ENCODE assay signal across 16 cellular contexts in the genomic region with DNA sequence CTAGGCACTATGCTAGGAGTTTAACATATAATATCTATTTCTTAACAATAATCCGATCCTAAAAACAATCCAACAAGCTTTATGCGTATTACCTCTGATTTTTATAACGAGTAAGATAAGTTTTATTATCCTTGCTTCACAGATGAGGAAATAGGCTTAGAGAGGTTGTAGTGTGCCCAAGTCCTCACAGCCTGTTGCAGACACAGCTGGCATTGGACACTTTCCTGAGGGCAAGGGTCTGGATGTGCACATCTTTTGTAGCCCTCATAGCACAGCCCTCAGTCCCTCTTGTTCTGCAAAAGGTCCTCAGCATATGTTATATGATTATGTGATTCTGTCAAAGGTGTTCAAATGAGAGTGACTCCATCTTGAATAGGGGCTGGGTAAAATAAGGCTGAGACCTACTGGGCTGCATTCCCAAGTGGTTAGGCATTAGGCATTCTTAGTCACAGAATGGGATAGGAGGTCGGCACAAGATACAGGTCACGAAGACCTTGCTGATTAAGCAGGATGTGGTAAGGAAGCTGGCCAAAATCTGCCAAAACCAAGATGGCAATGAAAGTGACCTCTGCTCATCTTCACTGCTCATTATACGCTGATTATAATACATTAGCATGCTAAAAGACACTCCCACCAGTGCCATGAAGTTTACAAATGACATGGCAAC.
A peak's percentile ranks its signal among the peaks of the same experiment; 100 is the strongest.
DNase-seq lines count a peak whose midpoint lies in the region; TF ChIP-seq lines count a peak whose summit lies in the region.
"Had no signal": no experiment of that assay in that cellular context is flagged by ENCODE, and none has a peak within 500 bp of the region (broad histone marks: within the 10 kb centered on the region; RNA-seq: fewer than 3 reads in every experiment).

No MANE protein-coding gene starts in this region.

- no peaks in the 10 kb centered on the region for H3K36me3 ChIP-seq in PC-9 (ENCODE audit: low read depth)
- H3K36me3 ChIP-seq in mucosa of rectum (ENCODE audit: control insufficient read depth in 2 of 2, insufficient read depth in 2 of 2, low read length in 2 of 2), result no peaks in the 10 kb centered on the region
- H3K36me3 ChIP-seq in neural progenitor cell, result no peaks in the 10 kb centered on the region
- H3K36me3 ChIP-seq: spleen had no signal

- TF ChIP-seq CTCF in PC-9 (conservative IDR thresholded peaks at IDR 0.05) (no peak), choroid plexus epithelial cell (conservative IDR thresholded peaks at IDR 0.05; ENCODE audit: low read depth, low read length) (no peak), neural progenitor cell (IDR thresholded peaks at IDR 0.05) (no peak)

- no peaks in the 10 kb centered on the region for H3K9me2 ChIP-seq in PC-9 (ENCODE audit: insufficient read depth)

- H3K9me3 ChIP-seq in PC-9 (ENCODE audit: insufficient read depth, low read depth), result peaks cover 18% of the 10 kb centered on the region
- no peaks in the 10 kb centered on the region for H3K9me3 ChIP-seq in mucosa of rectum (ENCODE audit: control insufficient read depth in 2 of 2, low read length in 2 of 2)
- H3K9me3 ChIP-seq in neural progenitor cell (ENCODE audit: low read depth), result no peaks in the 10 kb centered on the region

- H3K4me1 ChIP-seq in PC-9 (replicated peaks; ENCODE audit: insufficient read depth) (peaks cover 71% of the 10 kb centered on the region), mucosa of rectum (ENCODE audit: control insufficient read depth in 2 of 2, insufficient read depth in 2 of 2, low read length in 2 of 2) (peaks cover 40 to 61% of the 10 kb centered on the region in 2 donors), neural progenitor cell (peaks cover 9% of the 10 kb centered on the region)

- H3K4me2 ChIP-seq in PC-9, result peak overlapping the region; percentile 38
- H3K4me2 ChIP-seq in neural progenitor cell, result no peak overlapping the region

- H3K79me2 ChIP-seq in PC-9 (ENCODE audit: low read depth), result 0 out of 2 replicates have a peak, but pooled peaks cover 4% of the 10 kb centered on the region
- no peaks in the 10 kb centered on the region for H3K79me2 ChIP-seq in neural progenitor cell (ENCODE audit: low read depth)

- H3K4me3 ChIP-seq in PC-9 (no peak overlapping the region; the same call in 1 of the 2 replicates), choroid plexus epithelial cell (ENCODE audit: low read depth, low read length) (no peak overlapping the region), mucosa of rectum (ENCODE audit: low read length in 2 of 2) (no peak overlapping the region), neural progenitor cell (no peak overlapping the region)
- H3K4me3 ChIP-seq: spleen had no signal

- H2AFZ ChIP-seq in PC-9 (0 out of 2 replicates have a peak overlapping the region, but pooled peaks have one; percentile 3), neural progenitor cell (replicated peaks) (no peak overlapping the region)

- H3K27ac ChIP-seq in PC-9, result peak overlapping the region; percentile 76
- peak overlapping the region; percentile 36 to 44 for H3K27ac ChIP-seq in mucosa of rectum (ENCODE audit: low read depth in 2 of 2, low read length in 2 of 2)
- H3K27ac ChIP-seq in neural progenitor cell, result no peak overlapping the region
- H3K27ac ChIP-seq: spleen had no signal

- H3K9ac ChIP-seq in mucosa of rectum (ENCODE audit: low read depth in 1 of 2, low read length in 2 of 2) (no peak overlapping the region), neural progenitor cell (no peak overlapping the region)

- H3K9me3 Mint-ChIP-seq in neural progenitor cell, result peaks cover 8% of the 10 kb centered on the region

- H4K20me1 ChIP-seq in PC-9 (ENCODE audit: insufficient read depth) (no peaks in the 10 kb centered on the region), neural progenitor cell (ENCODE audit: low read depth) (no peaks in the 10 kb centered on the region)

- H3K27ac Mint-ChIP-seq in neural progenitor cell, result no peak overlapping the region
- H3K27ac Mint-ChIP-seq: activated CD4-positive, alpha-beta memory T cell treated with anti-CD3 and anti-CD28 coated beads for 36 hours; B cell had no signal

- DNase-seq in EL (peak; percentile 95), PC-9 (peak; percentile 59 to 95), choroid plexus epithelial cell (ENCODE audit: low read depth) (peak; percentile 47), GDM1 (lab: John Stamatoyannopoulos, UW) (no peak), NCI-H1092 (lab: John Stamatoyannopoulos, UW) (no peak), DMS79 treated with DMSO at 0.1 percent for 48 hours (lab: John Stamatoyannopoulos, UW) (no peak), neural progenitor cell (ENCODE audit: low spot score) (no peak)
- DNase-seq: activated CD4-positive, alpha-beta memory T cell treated with anti-CD3 and anti-CD28 coated beads for 36 hours; DND-41; effector CD8-positive, alpha-beta T cell; NCI-H2029 treated with DMSO at 0.1 percent for 48 hours; NCI-H748 treated with DMSO at 0.1 percent for 48 hours; Right ventricle myocardium superior; spleen had no signal

- peaks cover 4% of the 10 kb centered on the region for H3K27me3 Mint-ChIP-seq in neural progenitor cell (ENCODE audit: insufficient read depth, low read depth)
- H3K27me3 Mint-ChIP-seq: activated CD4-positive, alpha-beta memory T cell treated with anti-CD3 and anti-CD28 coated beads for 36 hours had no signal

- H3K27me3 ChIP-seq in PC-9 (ENCODE audit: insufficient read depth, low read depth), result no peaks in the 10 kb centered on the region
- H3K27me3 ChIP-seq in mucosa of rectum (ENCODE audit: control insufficient read depth in 2 of 2, insufficient read depth in 2 of 2, low read length in 2 of 2), result no peaks in the 10 kb centered on the region
- H3K27me3 ChIP-seq in neural progenitor cell, result no peaks in the 10 kb centered on the region
- H3K27me3 ChIP-seq: spleen had no signal

- H3K4me3 Mint-ChIP-seq in neural progenitor cell, result no peak overlapping the region
- H3K4me3 Mint-ChIP-seq: activated CD4-positive, alpha-beta memory T cell treated with anti-CD3 and anti-CD28 coated beads for 36 hours; B cell had no signal

- H3K4me1 Mint-ChIP-seq in neural progenitor cell, result peaks cover 23% of the 10 kb centered on the region
- H3K4me1 Mint-ChIP-seq: B cell had no signal

- no peaks in the 10 kb centered on the region for H3K36me3 Mint-ChIP-seq in neural progenitor cell

- intact Hi-C loops in PC-9 (cut with micrococcal nuclease; ENCODE audit: unreplicated experiment), result no loop called here

- BruUV-seq in PC-9 (replicated peaks; lab: Mats Ljungman, UMichigan), result no TSS peak

- CTCF ChIA-PET in PC-9 (lab: Charles Lee), result interaction anchor here (0.6 to 1.1 kb wide), 2 partner anchors 119 to 185 kb away, joined by 3 to 16 read pairs; no protein-coding TSS in a partner anchor

- POLR2A ChIA-PET in PC-9 (lab: Charles Lee; ENCODE audit: unreplicated experiment), result interaction anchor here (0.5 to 1.4 kb wide), 11 partner anchors 18 to 256 kb away, joined by 3 to 34 read pairs (median 4); partner anchors contain the start of genes ABCD3 and F3

- H3F3A ChIP-seq in PC-9 (ENCODE audit: insufficient read depth, low read depth) (peaks cover 42% of the 10 kb centered on the region), neural progenitor cell (ENCODE audit: low read depth) (no peaks in the 10 kb centered on the region)

Comparison
In these comparisons a context has a peak if more than half of its experiments do, and no peak if none do; other contexts are left out.
1. DNase-seq: peak in EL (single experiment), PC-9 (2 of 2) and choroid plexus epithelial cell (single experiment); none in GDM1 (single experiment), NCI-H1092 (single experiment), DMS79 treated with DMSO at 0.1 percent for 48 hours (single experiment) and neural progenitor cell (single experiment).